8 cellular contexts compared by ENCODE assay signal in the genomic region with DNA sequence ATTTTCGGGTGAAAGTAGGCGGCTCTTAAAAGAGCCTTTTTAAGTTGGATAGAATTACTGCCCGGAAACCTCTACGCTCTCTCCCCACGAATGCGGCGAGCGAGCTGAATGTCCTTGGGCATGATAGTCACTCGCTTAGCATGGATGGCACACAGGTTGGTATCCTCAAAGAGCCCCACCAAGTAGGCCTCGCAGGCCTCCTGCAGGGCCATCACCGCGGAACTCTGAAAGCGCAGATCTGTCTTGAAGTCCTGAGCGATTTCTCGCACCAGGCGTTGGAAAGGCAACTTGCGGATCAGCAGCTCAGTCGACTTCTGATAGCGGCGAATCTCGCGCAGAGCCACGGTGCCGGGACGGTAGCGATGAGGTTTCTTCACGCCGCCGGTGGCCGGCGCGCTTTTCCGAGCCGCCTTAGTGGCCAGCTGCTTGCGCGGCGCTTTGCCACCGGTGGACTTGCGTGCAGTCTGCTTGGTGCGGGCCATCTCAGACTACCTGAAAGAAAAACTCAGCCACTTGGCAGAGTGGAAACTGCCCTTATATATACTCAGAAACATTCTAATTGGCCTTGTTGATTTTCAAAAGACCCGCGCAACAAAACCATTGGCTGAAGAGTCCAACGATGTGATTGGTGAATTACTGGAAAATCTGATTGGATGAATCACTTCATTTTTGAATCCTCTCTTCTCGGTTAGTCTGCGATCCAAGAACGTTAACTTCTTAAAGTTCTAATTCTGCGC.
DNase-seq lines count a peak whose midpoint lies in the region; FAIRE-seq and TF ChIP-seq lines count a peak whose summit lies in the region.

No MANE protein-coding gene starts in this region.

- TF ChIP-seq CTCF in keratinocyte (optimal IDR thresholded peaks at IDR 0.05 in 1 of 3, IDR thresholded peaks at IDR 0.05 in 1 of 3, conservative IDR thresholded peaks at IDR 0.05 in 1 of 3; ENCODE audit: extremely low read depth in 1 of 3, insufficient read depth in 2 of 3, low read length in 3 of 3), result no peak

- no peaks in the 10 kb centered on the region for H3K9me1 ChIP-seq in keratinocyte (ENCODE audit: control insufficient read depth, extremely low read depth, insufficient read depth, low read length)

- no peaks in the 10 kb centered on the region for H4K20me1 ChIP-seq in keratinocyte (ENCODE audit: control insufficient read depth, extremely low read depth, insufficient read depth, low read length)

- DNase-seq in ELF-1 (ENCODE audit: low read depth, low spot score) (peak; percentile 96), H4 (ENCODE audit: low spot score) (peak; percentile 93), NCI-H1436 (lab: John Stamatoyannopoulos, UW) (peak; percentile 90), keratinocyte (ENCODE audit: low read depth, low spot score) (no peak), NCI-H446 treated with DMSO at 0.1 percent for 48 hours (lab: John Stamatoyannopoulos, UW) (no peak)
- peak; percentile 38 to 66 (median 38) for DNase-seq in activated CD4-positive, CD25-positive, alpha-beta regulatory T cell (lab: John Stamatoyannopoulos, UW)
- peak; percentile 81 for DNase-seq in central memory CD4-positive, alpha-beta T cell
- peak; percentile 37 to 57 (median 48) for DNase-seq in stimulated activated CD4-positive, alpha-beta T cell treated with anti-CD3 and anti-CD28 coated beads, Interleukin-1b, Interleukin-23, amount 100 ng/mL, for 24 hours (ENCODE audit: low read depth in 4 of 4, low spot score in 1 of 4)

- peak overlapping the region; percentile 18 to 62 (median 48) for H3K4me3 ChIP-seq in keratinocyte (ENCODE audit: control insufficient read depth in 2 of 3, extremely low read depth in 1 of 3, insufficient read depth in 2 of 3, low read depth in 1 of 3, low read length in 3 of 3)

- no peak for FAIRE-seq in keratinocyte (lab: Jason Lieb, UNC)

- peak overlapping the region; percentile 76 for H3K27ac ChIP-seq in keratinocyte (ENCODE audit: control insufficient read depth, insufficient read depth, low read length)

- H3K9me3 ChIP-seq in keratinocyte (ENCODE audit: control insufficient read depth, low read depth, low read length), result no peaks in the 10 kb centered on the region

- H3K9ac ChIP-seq in keratinocyte (ENCODE audit: control insufficient read depth, extremely low read depth, insufficient read depth, low read length), result peak overlapping the region; percentile 81

- dilution Hi-C loops in keratinocyte (cut with MboI; ENCODE audit: extremely low pct_ligation_motif_present, low sequenced_read_pairs), result no loop called here

- H2AFZ ChIP-seq in keratinocyte (ENCODE audit: control insufficient read depth, low read length), result peak overlapping the region; percentile 64

- H3K4me2 ChIP-seq in keratinocyte (ENCODE audit: control insufficient read depth, extremely low read depth, insufficient read depth, low read depth, low read length), result peak overlapping the region; percentile 74

- H3K27me3 ChIP-seq in keratinocyte (ENCODE audit: control insufficient read depth, extremely low read depth, insufficient read depth, low read length), result no peaks in the 10 kb centered on the region

- H3K4me1 ChIP-seq in keratinocyte (ENCODE audit: control insufficient read depth, extremely low read depth, insufficient read depth, low read length), result peaks cover 30% of the 10 kb centered on the region

- H3K36me3 ChIP-seq in keratinocyte (ENCODE audit: control insufficient read depth in 2 of 2, extremely low read depth in 1 of 2, insufficient read depth in 2 of 2, low read length in 2 of 2), result no peaks in the 10 kb centered on the region

- H3K79me2 ChIP-seq in keratinocyte (ENCODE audit: control insufficient read depth, insufficient read depth, low read length), result no peaks in the 10 kb centered on the region

Comparison
In these comparisons a context has a peak if more than half of its experiments do, and no peak if none do; other contexts are left out.
1. DNase-seq: peak in ELF-1 (single experiment), H4 (single experiment), NCI-H1436 (single experiment), activated CD4-positive, CD25-positive, alpha-beta regulatory T cell (4 of 4), central memory CD4-positive, alpha-beta T cell (single experiment) and stimulated activated CD4-positive, alpha-beta T cell treated with anti-CD3 and anti-CD28 coated beads, Interleukin-1b, Interleukin-23, amount 100 ng/mL, for 24 hours (4 of 4); none in keratinocyte (single experiment) and NCI-H446 treated with DMSO at 0.1 percent for 48 hours (single experiment).